Comparison of ENCODE assay signal across 8 cellular contexts in the genomic region with DNA sequence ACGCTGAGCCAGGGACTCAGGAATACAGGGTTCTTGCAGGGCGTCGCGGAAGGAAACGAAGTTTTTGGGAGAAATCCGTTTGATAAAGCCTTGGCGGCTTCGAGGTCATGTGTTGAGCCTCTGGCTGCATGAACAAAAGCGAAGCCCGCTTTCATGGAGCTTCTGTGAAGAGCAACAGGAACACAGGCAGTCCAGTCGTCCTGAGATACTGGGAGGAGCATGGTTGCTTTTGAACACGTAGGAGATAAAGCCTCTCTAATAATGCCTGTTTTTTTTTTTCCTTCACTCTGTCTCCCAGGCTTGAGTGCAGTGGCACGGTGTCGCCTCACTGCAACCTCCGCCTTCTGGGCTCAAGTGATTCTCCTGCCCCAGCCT. TPM values are rescaled to one million over a fixed set of nuclear protein-coding genes. Genes with fewer than 3 reads are reported as not detected.
DNase-seq lines count a peak whose midpoint lies in the region; ATAC-seq and TF ChIP-seq lines count a peak whose summit lies in the region.

No MANE protein-coding gene starts in this region.

- H3K9me3 Mint-ChIP-seq in CD4-positive, CD25-positive, alpha-beta regulatory T cell = peaks cover 0 to 32% (median 15%) of the 10 kb centered on the region in 7 donors
- peaks cover 34% of the 10 kb centered on the region for H3K9me3 Mint-ChIP-seq in activated T-helper 1 cell treated with anti-CD3 and anti-CD28 coated beads, Interleukin-12 subunit alpha, Interleukin-12 subunit beta, Interleukin-2, Interleukin-4 antibody, amounts not matched to agents 30 ng/mL and 10 ng/mL and 1 ng/mL, durations not matched to agents 14 hours and 24 hours and 36 hours

- intact Hi-C loops in activated T-helper 1 cell treated with anti-CD3 and anti-CD28 coated beads, Interleukin-12 subunit alpha, Interleukin-12 subunit beta, Interleukin-2, Interleukin-4 antibody, amounts not matched to agents 30 ng/mL and 10 ng/mL and 1 ng/mL, durations not matched to agents 14 hours and 24 hours and 36 hours (cut with micrococcal nuclease) = loop anchor here (1.0 to 2.0 kb wide), 3 partner anchors 74 to 1097 kb away; partner anchors contain the start of genes ZNF239 and ZNF33B
- intact Hi-C loops in spleen (cut with DNase I; ENCODE audit: low total_unique reads) = no loop called here

- peaks cover 23% of the 10 kb centered on the region for H3K36me3 ChIP-seq in CD4-positive, CD25-positive, alpha-beta regulatory T cell (ENCODE audit: control insufficient read depth, insufficient read depth, low read length)
- H3K36me3 ChIP-seq in hepatocyte (replicated peaks; ENCODE audit: insufficient read depth, low read depth) (peaks cover 7% of the 10 kb centered on the region), spleen (peaks cover 14 to 27% (median 22%) of the 10 kb centered on the region in 6 donors)

- peaks cover 26 to 27% of the 10 kb centered on the region in 2 experiments for H3K9me3 ChIP-seq in CD4-positive, CD25-positive, alpha-beta regulatory T cell (ENCODE audit: control insufficient read depth in 2 of 2, low read length in 2 of 2)
- H3K9me3 ChIP-seq in hepatocyte (ENCODE audit: low read depth) = peaks cover 33% of the 10 kb centered on the region
- peaks cover 10 to 36% (median 32%) of the 10 kb centered on the region in 8 donors for H3K9me3 ChIP-seq in spleen

- H3K4me1 ChIP-seq in CD4-positive, CD25-positive, alpha-beta regulatory T cell (ENCODE audit: control insufficient read depth, insufficient read depth, low read length, poor library complexity, severe bottlenecking) = peaks cover 8% of the 10 kb centered on the region
- H3K4me1 ChIP-seq in hepatocyte (ENCODE audit: insufficient read depth) = peaks cover 8% of the 10 kb centered on the region
- peaks cover 6 to 25% (median 17%) of the 10 kb centered on the region in 6 donors for H3K4me1 ChIP-seq in spleen

- DNase-seq in CD4-positive, CD25-positive, alpha-beta regulatory T cell = no peak
- DNase-seq in activated T-helper 1 cell treated with anti-CD3 and anti-CD28 coated beads, Interleukin-12 subunit alpha, Interleukin-12 subunit beta, Interleukin-2, Interleukin-4 antibody, amounts not matched to agents 30 ng/mL and 10 ng/mL and 1 ng/mL, durations not matched to agents 14 hours and 24 hours and 36 hours (ENCODE audit: low spot score) = no peak
- DNase-seq in hepatocyte (ENCODE audit: low spot score) (no peak), spleen (no peak), UCSD-AML1 (lab: John Stamatoyannopoulos, UW; ENCODE audit: unreplicated experiment) (no peak), C1 segment of cervical spinal cord (lab: John Stamatoyannopoulos, UW) (no peak)
- no peak for DNase-seq in effector CD8-positive, alpha-beta T cell (lab: John Stamatoyannopoulos, UW)

- H3K4me2 ChIP-seq in hepatocyte = peak overlapping the region; percentile 92

- peaks cover 6% of the 10 kb centered on the region for H3K27me3 ChIP-seq in CD4-positive, CD25-positive, alpha-beta regulatory T cell (ENCODE audit: control insufficient read depth, insufficient read depth, low read length)
- no peaks in the 10 kb centered on the region for H3K27me3 ChIP-seq in hepatocyte
- H3K27me3 ChIP-seq in spleen (replicated peaks in 1 of 7) = peaks cover 0 to 6% (median 0%) of the 10 kb centered on the region in 7 donors

- peak overlapping the region; percentile 74 for H3K27ac ChIP-seq in CD4-positive, CD25-positive, alpha-beta regulatory T cell (ENCODE audit: insufficient read depth, low read length, poor library complexity, severe bottlenecking)
- H3K27ac ChIP-seq in hepatocyte (peak overlapping the region; percentile 78), spleen (peak overlapping the region; percentile 81 to 91 (median 86))

- H2AFZ ChIP-seq in hepatocyte = peak overlapping the region; percentile 98

- peak overlapping the region; percentile 82 to 90 (median 86) for H3K27ac Mint-ChIP-seq in CD4-positive, CD25-positive, alpha-beta regulatory T cell
- peak overlapping the region; percentile 69 for H3K27ac Mint-ChIP-seq in activated T-helper 1 cell treated with anti-CD3 and anti-CD28 coated beads, Interleukin-12 subunit alpha, Interleukin-12 subunit beta, Interleukin-2, Interleukin-4 antibody, amounts not matched to agents 30 ng/mL and 10 ng/mL and 1 ng/mL, durations not matched to agents 14 hours and 24 hours and 36 hours

- TF ChIP-seq POLR2A in spleen (IDR thresholded peaks at IDR 0.05) = no peak

- no peak for TF ChIP-seq CTCF in hepatocyte (IDR thresholded peaks at IDR 0.05; ENCODE audit: poor library complexity)
- TF ChIP-seq CTCF in spleen (IDR thresholded peaks at IDR 0.05 in 8 of 11, conservative IDR thresholded peaks at IDR 0.05 in 3 of 11) = no peak

- H4K20me1 ChIP-seq in hepatocyte (ENCODE audit: insufficient read depth, poor library complexity, severe bottlenecking) = no peaks in the 10 kb centered on the region

- peaks cover 21% of the 10 kb centered on the region for H3K27me3 Mint-ChIP-seq in CD4-positive, CD25-positive, alpha-beta regulatory T cell
- H3K27me3 Mint-ChIP-seq in activated T-helper 1 cell treated with anti-CD3 and anti-CD28 coated beads, Interleukin-12 subunit alpha, Interleukin-12 subunit beta, Interleukin-2, Interleukin-4 antibody, amounts not matched to agents 30 ng/mL and 10 ng/mL and 1 ng/mL, durations not matched to agents 14 hours and 24 hours and 36 hours (ENCODE audit: insufficient read depth) = peaks cover 11% of the 10 kb centered on the region

- no peaks in the 10 kb centered on the region for H3K9me2 ChIP-seq in hepatocyte (replicated peaks; ENCODE audit: insufficient read depth)

- WGBS in hepatocyte (ENCODE audit: low lambda C conversion rate, missing lambda C conversion rate) = 24% methylated on average over 15 of the region's 15 CpGs
- 23 to 24% (median 24%) methylated on average over 15 of the region's 15 CpGs for WGBS in spleen, 5 donors

- peak overlapping the region; percentile 82 for H3K4me3 ChIP-seq in CD4-positive, CD25-positive, alpha-beta regulatory T cell (ENCODE audit: low read depth, low read length)
- peak overlapping the region; percentile 86 for H3K4me3 ChIP-seq in hepatocyte
- H3K4me3 ChIP-seq in spleen = peak overlapping the region; percentile 61 to 92 (median 66)

- H3K4me3 Mint-ChIP-seq in CD4-positive, CD25-positive, alpha-beta regulatory T cell = peak overlapping the region; percentile 91 to 98 (median 94)
- H3K4me3 Mint-ChIP-seq in activated T-helper 1 cell treated with anti-CD3 and anti-CD28 coated beads, Interleukin-12 subunit alpha, Interleukin-12 subunit beta, Interleukin-2, Interleukin-4 antibody, amounts not matched to agents 30 ng/mL and 10 ng/mL and 1 ng/mL, durations not matched to agents 14 hours and 24 hours and 36 hours = peak overlapping the region; percentile 84

- peaks cover 24% of the 10 kb centered on the region for H3K36me3 Mint-ChIP-seq in CD4-positive, CD25-positive, alpha-beta regulatory T cell
- H3K36me3 Mint-ChIP-seq in activated T-helper 1 cell treated with anti-CD3 and anti-CD28 coated beads, Interleukin-12 subunit alpha, Interleukin-12 subunit beta, Interleukin-2, Interleukin-4 antibody, amounts not matched to agents 30 ng/mL and 10 ng/mL and 1 ng/mL, durations not matched to agents 14 hours and 24 hours and 36 hours (ENCODE audit: low read depth) = peaks cover 33% of the 10 kb centered on the region

- no peak for ATAC-seq in CD4-positive, CD25-positive, alpha-beta regulatory T cell (ENCODE audit: low read depth in 2 of 2)
- peak; percentile 2 for ATAC-seq in HG02798 (IDR thresholded peaks at IDR 0.05; ENCODE audit: poor library complexity, unreplicated experiment)

- H3K4me1 Mint-ChIP-seq in CD4-positive, CD25-positive, alpha-beta regulatory T cell = peaks cover 7 to 22% (median 13%) of the 10 kb centered on the region in 4 donors
- peaks cover 11% of the 10 kb centered on the region for H3K4me1 Mint-ChIP-seq in activated T-helper 1 cell treated with anti-CD3 and anti-CD28 coated beads, Interleukin-12 subunit alpha, Interleukin-12 subunit beta, Interleukin-2, Interleukin-4 antibody, amounts not matched to agents 30 ng/mL and 10 ng/mL and 1 ng/mL, durations not matched to agents 14 hours and 24 hours and 36 hours (ENCODE audit: low read depth)

- peaks cover 12% of the 10 kb centered on the region for H3K79me2 ChIP-seq in hepatocyte

RNA-seq across cellular contexts. Expression of gene ZNF32, which starts 0.5 kb away (rescaled TPM):
- total RNA-seq in CD4-positive, CD25-positive, alpha-beta regulatory T cell = 18.6 TPM
- 10 to 100 TPM; 60.4 to 82.7 (median 76.0) TPM for polyA plus RNA-seq in CD4-positive, CD25-positive, alpha-beta regulatory T cell
- total RNA-seq in activated T-helper 1 cell treated with anti-CD3 and anti-CD28 coated beads, Interleukin-12 subunit alpha, Interleukin-12 subunit beta, Interleukin-2, Interleukin-4 antibody, amounts not matched to agents 30 ng/mL and 10 ng/mL and 1 ng/mL, durations not matched to agents 14 hours and 24 hours and 36 hours = 13.2 and 13.7 TPM in 2 replicates
- total RNA-seq in hepatocyte (48.5 and 57.9 TPM in 2 replicates), spleen (10 to 100 TPM; 26.3 to 42.4 (median 29.7) TPM)
- polyA plus RNA-seq in hepatocyte (37.9 and 42.6 TPM in 2 replicates), spleen (10 to 100 TPM; 60.9 to 68.8 (median 63.6) TPM)

RNA-seq across cellular contexts. Expression of gene ZNF485, which starts 42.9 kb away (rescaled TPM):
- 2.0 TPM for total RNA-seq in CD4-positive, CD25-positive, alpha-beta regulatory T cell
- 1 to 10 TPM; 1.4 to 6.9 (median 3.8) TPM for polyA plus RNA-seq in CD4-positive, CD25-positive, alpha-beta regulatory T cell
- total RNA-seq in activated T-helper 1 cell treated with anti-CD3 and anti-CD28 coated beads, Interleukin-12 subunit alpha, Interleukin-12 subunit beta, Interleukin-2, Interleukin-4 antibody, amounts not matched to agents 30 ng/mL and 10 ng/mL and 1 ng/mL, durations not matched to agents 14 hours and 24 hours and 36 hours = 5.7 and 6.6 TPM in 2 replicates
- total RNA-seq in hepatocyte (1.9 and 2.6 TPM in 2 replicates), spleen (1 to 10 TPM; 3.1 to 8.0 (median 5.3) TPM)
- polyA plus RNA-seq in hepatocyte (0.15 and 1.4 TPM in 2 replicates), spleen (1 to 10 TPM; 3.3 to 4.2 (median 3.5) TPM)
